Comparison of ENCODE assay signal across 9 cellular contexts in the genomic region with DNA sequence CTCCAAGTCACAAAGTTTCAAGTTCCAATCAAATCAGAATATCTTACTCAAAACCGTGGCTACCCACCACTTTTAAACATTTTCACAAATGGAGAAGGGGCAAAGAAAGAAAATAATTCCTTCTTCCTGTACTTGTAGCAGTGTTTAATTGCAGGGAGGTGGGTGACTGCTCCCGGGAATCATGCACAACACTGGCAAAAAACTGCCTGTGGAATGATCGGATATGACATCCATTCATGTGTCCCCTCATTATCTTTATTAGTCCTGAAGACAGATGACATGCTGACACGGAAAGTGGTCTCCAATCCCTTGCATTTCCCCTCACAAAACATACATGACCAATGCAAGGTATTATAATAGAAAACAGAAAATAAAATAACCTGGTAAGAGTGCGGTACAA. TPM values are rescaled to one million over a fixed set of nuclear protein-coding genes. Genes with fewer than 3 reads are reported as not detected.
DNase-seq lines count a peak whose midpoint lies in the region; ATAC-seq and TF ChIP-seq lines count a peak whose summit lies in the region.
"Had no signal": no experiment of that assay in that cellular context is flagged by ENCODE, and none has a peak within 500 bp of the region (broad histone marks: within the 10 kb centered on the region; RNA-seq: fewer than 3 reads in every experiment).

No MANE protein-coding gene starts in this region.

- H3K9me3 ChIP-seq in Caco-2 = no peaks in the 10 kb centered on the region
- H3K9me3 ChIP-seq in PC-9 (ENCODE audit: insufficient read depth, low read depth) = no peaks in the 10 kb centered on the region
- no peaks in the 10 kb centered on the region for H3K9me3 ChIP-seq in endocrine pancreas (ENCODE audit: control insufficient read depth, low read length)
- no peaks in the 10 kb centered on the region for H3K9me3 ChIP-seq in HAP-1

- H3K27me3 ChIP-seq in Caco-2 (replicated peaks; ENCODE audit: control insufficient read depth, insufficient read depth, low read length) (no peaks in the 10 kb centered on the region), PC-9 (ENCODE audit: insufficient read depth, low read depth) (no peaks in the 10 kb centered on the region), endocrine pancreas (ENCODE audit: control insufficient read depth, insufficient read depth, low read length) (no peaks in the 10 kb centered on the region), HAP-1 (ENCODE audit: low read depth) (peaks cover 15% of the 10 kb centered on the region)

- 0 out of 2 replicates have a peak overlapping the region, but pooled peaks have one; percentile 6 for H3K4me3 ChIP-seq in Caco-2 (ENCODE audit: low read depth, low read length)
- peak overlapping the region; percentile 95; the same call in 1 of the 2 replicates for H3K4me3 ChIP-seq in PC-9
- peak overlapping the region; percentile 82 for H3K4me3 ChIP-seq in endocrine pancreas (ENCODE audit: control insufficient read depth, insufficient read depth, low read length)
- no peak overlapping the region for H3K4me3 ChIP-seq in HAP-1

- H3F3A ChIP-seq in PC-9 (ENCODE audit: insufficient read depth, low read depth) = peaks cover 38% of the 10 kb centered on the region

- H3K9me3 Mint-ChIP-seq in Caco-2 (ENCODE audit: unreplicated experiment) (no peaks in the 10 kb centered on the region), osteocyte (ENCODE audit: unreplicated experiment) (peaks cover under 1% of the 10 kb centered on the region)

- TF ChIP-seq CTCF in Caco-2 (IDR thresholded peaks at IDR 0.05; ENCODE audit: insufficient read depth in 1 of 2, low read depth in 1 of 2, low read length in 1 of 2, severe bottlenecking in 1 of 2, unreplicated experiment in 1 of 2) (no peak), PC-9 (conservative IDR thresholded peaks at IDR 0.05) (no peak), osteocyte (IDR thresholded peaks at IDR 0.05) (no peak)

- H3K27me3 Mint-ChIP-seq in Caco-2 (ENCODE audit: insufficient read depth, unreplicated experiment) = no peaks in the 10 kb centered on the region
- H3K27me3 Mint-ChIP-seq in osteocyte (ENCODE audit: unreplicated experiment) = no peaks in the 10 kb centered on the region

- no peak overlapping the region for H3K9ac ChIP-seq in endocrine pancreas (ENCODE audit: control insufficient read depth, insufficient read depth, low read length)

- DNase-seq in Caco-2 (no peak), PC-9 (no peak), osteocyte (ENCODE audit: extremely low spot score, unreplicated experiment) (no peak), NCI-H1105 (lab: John Stamatoyannopoulos, UW) (no peak), HAP-1 (ENCODE audit: low spot score in 2 of 2) (no peak), NCI-H748 treated with DMSO at 0.1 percent for 48 hours (lab: John Stamatoyannopoulos, UW) (no peak)
- DNase-seq: MV-4-11 had no signal

- in situ Hi-C loops in HAP-1 (cut with MboI; ENCODE audit: low sequenced_read_pairs) = no loop called here

- H3K4me1 Mint-ChIP-seq in Caco-2 (ENCODE audit: low read depth, unreplicated experiment) = peaks cover 39% of the 10 kb centered on the region
- H3K4me1 Mint-ChIP-seq in osteocyte (ENCODE audit: unreplicated experiment) = peaks cover 73% of the 10 kb centered on the region

- peaks cover 5% of the 10 kb centered on the region for H3K36me3 Mint-ChIP-seq in Caco-2 (ENCODE audit: insufficient read depth, unreplicated experiment)
- H3K36me3 Mint-ChIP-seq in osteocyte (ENCODE audit: unreplicated experiment) = peaks cover under 1% of the 10 kb centered on the region

- H4K20me1 ChIP-seq in PC-9 (ENCODE audit: insufficient read depth) = no peaks in the 10 kb centered on the region

- H3K27ac ChIP-seq in PC-9 = no peak overlapping the region

- no peak overlapping the region for H2AFZ ChIP-seq in PC-9

- CTCF ChIA-PET in Caco-2 (lab: Charles Lee) = no interaction called here
- CTCF ChIA-PET in PC-9 (lab: Charles Lee) = no interaction called here

- intact Hi-C loops in Caco-2 (cut with micrococcal nuclease; ENCODE audit: unreplicated experiment) = loop anchor here (2.0 to 5.0 kb wide), 4 partner anchors 14 to 394 kb away; a partner anchor contains a TSS
- intact Hi-C loops in PC-9 (cut with micrococcal nuclease; ENCODE audit: unreplicated experiment) = loop anchor here (5.0 to 10.0 kb wide), 2 partner anchors 406 to 512 kb away; a partner anchor contains a TSS

- H3K4me1 ChIP-seq in Caco-2 (peaks cover 27% of the 10 kb centered on the region), PC-9 (replicated peaks; ENCODE audit: insufficient read depth) (peaks cover 74% of the 10 kb centered on the region), endocrine pancreas (ENCODE audit: control insufficient read depth, insufficient read depth, low read length) (no peaks in the 10 kb centered on the region), HAP-1 (peaks cover 5% of the 10 kb centered on the region)

- BruUV-seq in Caco-2 (replicated peaks; lab: Mats Ljungman, UMichigan) = no TSS peak
- no TSS peak for BruUV-seq in PC-9 (replicated peaks; lab: Mats Ljungman, UMichigan)

- H3K36me3 ChIP-seq in Caco-2 (ENCODE audit: control insufficient read depth, insufficient read depth, low read length) (no peaks in the 10 kb centered on the region), PC-9 (ENCODE audit: low read depth) (no peaks in the 10 kb centered on the region), endocrine pancreas (ENCODE audit: control insufficient read depth, insufficient read depth, low read length) (no peaks in the 10 kb centered on the region), HAP-1 (replicated peaks) (no peaks in the 10 kb centered on the region)

- peak overlapping the region; percentile 85 for H3K4me2 ChIP-seq in PC-9

- no peak for ATAC-seq in GM19328 (IDR thresholded peaks at IDR 0.05; ENCODE audit: unreplicated experiment)

- H3K79me2 ChIP-seq in PC-9 (ENCODE audit: low read depth) = peaks cover 70% of the 10 kb centered on the region

- H3K9me2 ChIP-seq in PC-9 (ENCODE audit: insufficient read depth) = no peaks in the 10 kb centered on the region

- POLR2A ChIA-PET in Caco-2 (lab: Charles Lee) (no interaction called here), PC-9 (lab: Charles Lee; ENCODE audit: unreplicated experiment) (no interaction called here)

- H3K27ac Mint-ChIP-seq in Caco-2 (ENCODE audit: unreplicated experiment) (no peak overlapping the region), osteocyte (ENCODE audit: unreplicated experiment) (peak overlapping the region; percentile 99)

- peak overlapping the region; percentile 86 for H3K4me3 Mint-ChIP-seq in Caco-2 (ENCODE audit: unreplicated experiment)
- peak overlapping the region; percentile 95 for H3K4me3 Mint-ChIP-seq in osteocyte (ENCODE audit: unreplicated experiment)

RNA-seq across cellular contexts. Expression of a gene that starts 2.0 kb away (rescaled TPM):
- total RNA-seq in Caco-2 (2022) (24.1 and 26.1 TPM in 2 replicates), PC-9 (2021) (9.8 and 12.4 TPM in 2 replicates), osteocyte (64.2 and 66.0 TPM in 2 replicates)
